15 cellular contexts compared by ENCODE assay signal in the genomic region with DNA sequence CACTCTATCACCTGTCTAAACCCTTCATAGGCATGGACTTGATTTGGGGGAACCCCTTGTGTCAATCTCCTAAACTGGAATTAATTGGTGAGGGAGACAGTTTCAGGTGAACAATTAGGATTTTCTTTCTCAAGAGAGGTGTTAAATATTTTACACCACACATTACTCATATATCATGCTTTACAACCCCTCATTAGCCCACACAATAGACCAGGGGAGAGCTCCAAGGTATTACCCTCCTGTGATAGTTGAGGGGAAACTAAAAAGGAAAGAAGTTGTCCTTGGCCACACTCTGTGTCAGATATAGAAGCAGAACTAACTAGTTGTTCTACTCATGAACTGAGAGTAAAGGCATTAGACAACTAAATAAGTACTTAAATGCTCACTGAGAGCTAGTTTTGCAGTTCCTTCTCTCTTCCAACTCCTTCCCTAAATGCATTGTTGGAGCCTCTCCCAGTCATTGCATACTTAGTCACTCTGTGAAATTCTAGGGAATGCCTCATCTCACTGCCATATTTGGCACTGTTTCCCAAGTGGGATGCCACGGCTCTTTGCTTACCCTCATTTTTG.
DNase-seq lines count a peak whose midpoint lies in the region; TF ChIP-seq lines count a peak whose summit lies in the region.
"Had no signal": no experiment of that assay in that cellular context is flagged by ENCODE, and none has a peak within 500 bp of the region (broad histone marks: within the 10 kb centered on the region; RNA-seq: fewer than 3 reads in every experiment).

No MANE protein-coding gene starts in this region.

- H2AK5ac ChIP-seq in mesendoderm (ENCODE audit: low read length), result no peak overlapping the region

- H3K4me1 ChIP-seq in ascending aorta, result peaks cover 0 to 13% of the 10 kb centered on the region in 2 donors
- no peaks in the 10 kb centered on the region for H3K4me1 ChIP-seq in mesendoderm (ENCODE audit: control insufficient read depth, low read depth, low read length)
- H3K4me1 ChIP-seq: uterus had no signal

- no peak overlapping the region for H2BK5ac ChIP-seq in mesendoderm (ENCODE audit: low read length)

- no peak overlapping the region for H4K8ac ChIP-seq in mesendoderm (ENCODE audit: low read depth, low read length)

- H2BK15ac ChIP-seq in mesendoderm (replicated peaks; ENCODE audit: low read depth), result no peak overlapping the region

- H3K23ac ChIP-seq in mesendoderm (ENCODE audit: low read length), result no peak overlapping the region

- H3K4me2 ChIP-seq in mesendoderm (ENCODE audit: low read length), result no peak overlapping the region

- H2BK120ac ChIP-seq in mesendoderm (ENCODE audit: low read depth, low read length), result no peak overlapping the region

- H3K79me2 ChIP-seq in mesendoderm (ENCODE audit: control insufficient read depth, insufficient read depth, low read length), result no peaks in the 10 kb centered on the region

- no peak overlapping the region for H3K56ac ChIP-seq in mesendoderm (ENCODE audit: low read length)

- H3K18ac ChIP-seq in mesendoderm (ENCODE audit: low read length), result no peak overlapping the region

- H3K79me1 ChIP-seq in mesendoderm (ENCODE audit: low read length), result no peaks in the 10 kb centered on the region

- DNase-seq in COR-L47 (lab: John Stamatoyannopoulos, UW) (peak; percentile 64), M059J (ENCODE audit: low read depth) (peak; percentile 40), ascending aorta (ENCODE audit: low spot score in 2 of 2) (peak in 1 of 2 donors; percentile 65), mesendoderm (peak; percentile 54), posterior cingulate gyrus (no peak), HuH-7 (ENCODE audit: low spot score) (no peak), NCI-H345 (lab: John Stamatoyannopoulos, UW) (no peak)
- DNase-seq in activated naive CD4-positive, alpha-beta T cell treated with Interleukin-2 at 50 U/mL for 16 hours, result no peak
- DNase-seq: GF-D8; kidney; naive thymus-derived CD4-positive, alpha-beta T cell; NCI-H187 treated with DMSO at 0.1 percent for 48 hours; T-helper 9 cell; uterus had no signal

- WGBS in mesendoderm (ENCODE audit: extremely low coverage, insufficient coverage, low lambda C conversion rate), result no CpG with 5 or more reads among the region's 1 CpG

- H4K5ac ChIP-seq in mesendoderm (ENCODE audit: low read length), result no peak overlapping the region

- no peaks in the 10 kb centered on the region for H3K27me3 ChIP-seq in ascending aorta
- H3K27me3 ChIP-seq in mesendoderm (ENCODE audit: insufficient read depth, low read length, poor library complexity), result no peaks in the 10 kb centered on the region
- H3K27me3 ChIP-seq: uterus had no signal

- H3K4ac ChIP-seq in mesendoderm (ENCODE audit: low read depth, low read length), result no peak overlapping the region

- H3K9ac ChIP-seq in mesendoderm (ENCODE audit: low read length), result no peak overlapping the region

- H3K9me3 ChIP-seq in ascending aorta, result no peaks in the 10 kb centered on the region
- H3K9me3 ChIP-seq: uterus had no signal

- intact Hi-C loops in ascending aorta (cut with DNase I), result loop anchor here (10.0 kb wide), 2 partner anchors 526 to 556 kb away; a partner anchor contains a TSS
- intact Hi-C loops in posterior cingulate gyrus (cut with DNase I), result no loop called here

- H3K36me3 ChIP-seq in ascending aorta (no peaks in the 10 kb centered on the region), mesendoderm (ENCODE audit: control insufficient read depth, insufficient read depth, low read length) (no peaks in the 10 kb centered on the region)
- H3K36me3 ChIP-seq: uterus had no signal

- TF ChIP-seq CTCF in ascending aorta (IDR thresholded peaks at IDR 0.05), result no peak

- H3K4me3 ChIP-seq in ascending aorta (no peak overlapping the region), mesendoderm (ENCODE audit: low read length) (no peak overlapping the region)
- H3K4me3 ChIP-seq: uterus had no signal

- H3K27ac ChIP-seq in ascending aorta (peak overlapping the region; percentile 55 to 59), mesendoderm (ENCODE audit: low read depth, low read length) (no peak overlapping the region)
- H3K27ac ChIP-seq: C4-2B, uterus had no signal

Comparison
In these comparisons a context has a peak if more than half of its experiments do, and no peak if none do; other contexts are left out.
1. DNase-seq: peak in COR-L47 (single experiment), M059J (single experiment) and mesendoderm (single experiment); none in activated naive CD4-positive, alpha-beta T cell treated with Interleukin-2 at 50 U/mL for 16 hours (single experiment), posterior cingulate gyrus (0 of 10), HuH-7 (single experiment) and NCI-H345 (single experiment).